13 cellular contexts compared by ENCODE assay signal in the genomic region with DNA sequence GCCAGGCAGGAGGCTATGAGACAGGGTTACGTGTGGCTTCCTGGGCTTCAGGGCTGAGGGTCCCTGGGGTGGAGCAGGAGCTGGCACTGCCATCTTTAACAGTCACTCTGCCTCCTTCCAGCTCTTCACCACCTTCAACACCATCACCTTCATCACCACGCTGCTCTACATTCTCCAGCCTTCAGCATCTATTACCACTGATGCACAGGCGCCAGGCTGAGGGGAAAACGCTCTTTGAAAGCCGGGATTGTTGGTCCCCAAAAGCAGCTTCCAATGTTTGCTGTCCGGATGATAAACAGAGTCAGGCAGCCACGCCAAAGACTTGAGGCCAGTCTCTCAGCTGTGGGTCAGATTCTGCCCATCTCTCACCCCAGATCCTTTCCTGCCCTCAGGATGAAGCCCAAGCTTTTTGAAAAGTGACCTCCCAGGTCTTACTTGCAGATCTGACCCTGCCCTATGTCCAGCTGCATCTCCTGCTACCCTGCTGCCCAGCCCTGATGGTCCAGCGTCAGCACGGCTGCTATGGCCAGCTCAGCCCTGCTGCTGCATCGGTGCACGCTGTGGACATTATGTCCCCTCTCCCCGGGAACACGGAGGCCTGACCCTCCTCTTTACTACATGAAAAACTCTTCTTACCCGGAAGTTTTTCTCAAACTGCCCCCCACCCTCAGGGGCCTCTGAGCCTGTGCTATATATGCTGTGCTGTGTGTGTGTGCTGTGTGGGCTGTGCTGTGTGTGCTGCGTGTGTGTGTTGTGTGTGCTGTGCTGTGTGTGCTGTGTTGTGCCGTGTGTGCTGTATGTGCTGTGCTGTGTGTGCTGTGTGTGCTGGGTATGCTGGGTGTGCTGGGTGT. TPM values are rescaled to one million over a fixed set of nuclear protein-coding genes. Genes with fewer than 3 reads are reported as not detected.
DNase-seq lines count a peak whose midpoint lies in the region; ATAC-seq, FAIRE-seq and TF ChIP-seq lines count a peak whose summit lies in the region.
"Had no signal": no experiment of that assay in that cellular context is flagged by ENCODE, and none has a peak within 500 bp of the region (broad histone marks: within the 10 kb centered on the region; RNA-seq: fewer than 3 reads in every experiment).

No MANE protein-coding gene starts in this region.

- no peak for ATAC-seq in activated naive CD8-positive, alpha-beta T cell treated with anti-CD3 and anti-CD28 coated beads, Interleukin-2, amount 10 ng/mL, durations not matched to agents 7 days and 5 days (ENCODE audit: low read depth)
- ATAC-seq in activated naive CD8-positive, alpha-beta T cell treated with anti-CD3 and anti-CD28 coated beads, Interleukin-2, amount 50 U/mL, for 24 hours, result no peak

- intact Hi-C loops in stomach (cut with DNase I; ENCODE audit: low total_unique reads), result no loop called here

- TF ChIP-seq RAD21 in H1 (IDR thresholded peaks at IDR 0.05 in 1 of 2, conservative IDR thresholded peaks at IDR 0.05 in 1 of 2; ENCODE audit: low read depth in 2 of 2, low read length in 2 of 2), result no peak

- WGBS in H1 (ENCODE audit: extremely low coverage in 1 of 2, insufficient coverage in 1 of 2, insufficient read length in 1 of 2, insufficient replicate concordance in 2 of 2, low coverage in 1 of 2, low lambda C conversion rate in 2 of 2, missing lambda C conversion rate in 1 of 2), 2 experiments, result 83% methylated on average over 16 of the region's 16 CpGs; no CpG with 5 or more reads in 1 of the 2 experiments
- 70 to 75% (median 72%) methylated on average over 13 to 16 of the region's 16 CpGs for WGBS in stomach, 5 donors

- peaks cover 0 to 2% (median 0%) of the 10 kb centered on the region in 4 experiments; a peak in 1 of 7 replicates for H3K27me3 ChIP-seq in H1 (replicated peaks in 1 of 4; ENCODE audit: control insufficient read depth in 3 of 4, extremely low read depth in 1 of 4, insufficient read depth in 3 of 4, low read length in 3 of 4)
- peaks cover 0 to 39% (median 23%) of the 10 kb centered on the region in 3 donors for H3K27me3 ChIP-seq in stomach

- H3K27ac Mint-ChIP-seq in activated naive CD8-positive, alpha-beta T cell treated with anti-CD3 and anti-CD28 coated beads, Interleukin-2, amount 10 ng/mL, durations not matched to agents 7 days and 5 days, result peak overlapping the region; percentile 15
- no peak overlapping the region for H3K27ac Mint-ChIP-seq in activated naive CD8-positive, alpha-beta T cell treated with anti-CD3 and anti-CD28 coated beads, Interleukin-2, amount 50 U/mL, for 24 hours
- H3K27ac Mint-ChIP-seq in nephron, result peak overlapping the region; percentile 80 to 93 (median 88)
- H3K27ac Mint-ChIP-seq: IgD-negative memory B cell had no signal

- H3K79me1 ChIP-seq in H1 (ENCODE audit: low read depth, low read length), result 0 out of 2 replicates have a peak, but pooled peaks cover 3% of the 10 kb centered on the region

- H3K4me1 ChIP-seq in H1 (replicated peaks in 1 of 4; ENCODE audit: control insufficient read depth in 3 of 4, insufficient read depth in 4 of 4, low read length in 3 of 4) (no peaks in the 10 kb centered on the region; a peak in 1 of 7 replicates), stomach (peaks cover 0 to 8% (median 3%) of the 10 kb centered on the region in 4 donors)
- H3K4me1 ChIP-seq: HAP-1 had no signal

- H3K23me2 ChIP-seq in H1 (ENCODE audit: low read depth, low read length), result peaks cover 5% of the 10 kb centered on the region; the same call in 1 of the 2 replicates

- H3K4me2 ChIP-seq in H1 (ENCODE audit: insufficient read depth in 1 of 2, low read depth in 2 of 2, low read length in 2 of 2), result no peak overlapping the region

- TF ChIP-seq POLR2A in H1 (IDR thresholded peaks at IDR 0.05; ENCODE audit: control extremely low read depth in 1 of 2, low read depth in 2 of 2, low read length in 2 of 2) (no peak), stomach (IDR thresholded peaks at IDR 0.05) (no peak)

- H3K14ac ChIP-seq in H1 (ENCODE audit: insufficient read length), result peak overlapping the region; percentile 72

- TF ChIP-seq EP300 in H1 (IDR thresholded peaks at IDR 0.05; ENCODE audit: borderline replicate concordance in 1 of 2, low read depth in 2 of 2, low read length in 2 of 2) (no peak), stomach (IDR thresholded peaks at IDR 0.05) (no peak)

- DNase-seq in activated naive CD8-positive, alpha-beta T cell treated with anti-CD3 and anti-CD28 coated beads, Interleukin-2, amount 10 ng/mL, durations not matched to agents 7 days and 5 days, result no peak
- DNase-seq in activated naive CD8-positive, alpha-beta T cell treated with anti-CD3 and anti-CD28 coated beads, Interleukin-2, amount 50 U/mL, for 24 hours, result no peak
- DNase-seq in H1 (ENCODE audit: low read depth in 1 of 2, low spot score in 2 of 2), result no peak
- DNase-seq in stomach, result peak; percentile 4
- no peak for DNase-seq in dermis blood vessel endothelial cell
- no peak for DNase-seq in NCI-H510A (lab: John Stamatoyannopoulos, UW)
- no peak for DNase-seq in NCI-H1417 (lab: John Stamatoyannopoulos, UW)
- DNase-seq: CD4-positive, CD25-positive, alpha-beta regulatory T cell; NCI-H345 had no signal

- POLR2A ChIA-PET in activated naive CD8-positive, alpha-beta T cell treated with anti-CD3 and anti-CD28 coated beads, Interleukin-2, amount 10 ng/mL, durations not matched to agents 7 days and 5 days (lab: Charles Lee), result no interaction called here
- POLR2A ChIA-PET in H1 (lab: Charles Lee; ENCODE audit: partially characterized antibody), result no interaction called here

- no peak overlapping the region for H3K56ac ChIP-seq in H1 (replicated peaks; ENCODE audit: insufficient read length, low read depth, low read length)

- peaks cover 28% of the 10 kb centered on the region for H3K27me3 Mint-ChIP-seq in activated naive CD8-positive, alpha-beta T cell treated with anti-CD3 and anti-CD28 coated beads, Interleukin-2, amount 10 ng/mL, durations not matched to agents 7 days and 5 days
- H3K27me3 Mint-ChIP-seq in activated naive CD8-positive, alpha-beta T cell treated with anti-CD3 and anti-CD28 coated beads, Interleukin-2, amount 50 U/mL, for 24 hours, result peaks cover 19% of the 10 kb centered on the region
- peaks cover 31% of the 10 kb centered on the region for H3K27me3 Mint-ChIP-seq in nephron (ENCODE audit: low read depth)

- no peak overlapping the region for H3K4ac ChIP-seq in H1 (replicated peaks; ENCODE audit: insufficient read length, low read depth, low read length)

- H2AFZ ChIP-seq in H1 (ENCODE audit: low read length), result no peak overlapping the region

- H2BK15ac ChIP-seq in H1 (ENCODE audit: low read length), result no peak overlapping the region

- H3K79me2 ChIP-seq in H1 (ENCODE audit: control insufficient read depth in 1 of 2, insufficient read depth in 2 of 2, low read length in 2 of 2), result no peaks in the 10 kb centered on the region

- no peaks in the 10 kb centered on the region for H3K9me3 Mint-ChIP-seq in activated naive CD8-positive, alpha-beta T cell treated with anti-CD3 and anti-CD28 coated beads, Interleukin-2, amount 10 ng/mL, durations not matched to agents 7 days and 5 days
- H3K9me3 Mint-ChIP-seq in activated naive CD8-positive, alpha-beta T cell treated with anti-CD3 and anti-CD28 coated beads, Interleukin-2, amount 50 U/mL, for 24 hours, result no peaks in the 10 kb centered on the region
- no peaks in the 10 kb centered on the region for H3K9me3 Mint-ChIP-seq in nephron
- H3K9me3 Mint-ChIP-seq: CD4-positive, CD25-positive, alpha-beta regulatory T cell had no signal

- FAIRE-seq in H1 (lab: Jason Lieb, UNC), result no peak

- no peak overlapping the region for H4K91ac ChIP-seq in H1 (replicated peaks; ENCODE audit: insufficient read length, low read length)

- H2AK5ac ChIP-seq in H1 (ENCODE audit: low read depth, low read length), result no peak overlapping the region; the same call in 1 of the 2 replicates

- H3K4me3 ChIP-seq in H1 (ENCODE audit: extremely low read depth in 1 of 4, insufficient read depth in 2 of 4, low read depth in 3 of 4, low read length in 4 of 4), result no peak overlapping the region
- no peak overlapping the region for H3K4me3 ChIP-seq in stomach
- H3K4me3 ChIP-seq: HAP-1 had no signal

- H2BK120ac ChIP-seq in H1 (replicated peaks; ENCODE audit: low read depth, low read length), result no peak overlapping the region

- H3K18ac ChIP-seq in H1 (ENCODE audit: extremely low read depth, low read length), result no peak overlapping the region

- peak overlapping the region; percentile 16; the same call in 1 of the 2 replicates for H4K8ac ChIP-seq in H1 (ENCODE audit: extremely low read depth, insufficient read depth, low read length)

- peaks cover 0 to 2% of the 10 kb centered on the region in 2 experiments for H4K20me1 ChIP-seq in H1 (replicated peaks in 1 of 2; ENCODE audit: control insufficient read depth in 1 of 2, insufficient read depth in 2 of 2, low read length in 2 of 2)

- CTCF ChIA-PET in H1 (lab: Charles Lee; ENCODE audit: partially characterized antibody), result no interaction called here

- H3K9me3 ChIP-seq in H1 (ENCODE audit: insufficient read depth in 2 of 2, low read depth in 1 of 2, low read length in 1 of 2) (peaks cover 86 to 93% of the 10 kb centered on the region in 2 experiments), stomach (no peaks in the 10 kb centered on the region)
- H3K9me3 ChIP-seq: HAP-1 had no signal

- H3K27ac ChIP-seq in H1 (ENCODE audit: low read depth, low read length) (no peak overlapping the region), stomach (no peak overlapping the region)

- no peak overlapping the region for H4K5ac ChIP-seq in H1 (ENCODE audit: insufficient read length, low read depth, low read length)

- no peaks in the 10 kb centered on the region for H3K4me1 Mint-ChIP-seq in activated naive CD8-positive, alpha-beta T cell treated with anti-CD3 and anti-CD28 coated beads, Interleukin-2, amount 10 ng/mL, durations not matched to agents 7 days and 5 days
- H3K4me1 Mint-ChIP-seq in activated naive CD8-positive, alpha-beta T cell treated with anti-CD3 and anti-CD28 coated beads, Interleukin-2, amount 50 U/mL, for 24 hours, result no peaks in the 10 kb centered on the region
- peaks cover 31% of the 10 kb centered on the region for H3K4me1 Mint-ChIP-seq in nephron
- H3K4me1 Mint-ChIP-seq: IgD-negative memory B cell had no signal

- H2BK12ac ChIP-seq in H1 (ENCODE audit: low read depth, low read length), result no peak overlapping the region

- TF ChIP-seq CTCF in H1 (IDR thresholded peaks at IDR 0.05; ENCODE audit: control extremely low read depth in 1 of 3, insufficient read depth in 1 of 3, low read depth in 1 of 3, low read length in 3 of 3) (no peak), nephron (IDR thresholded peaks at IDR 0.05; ENCODE audit: unreplicated experiment in 3 of 3) (no peak), stomach (IDR thresholded peaks at IDR 0.05) (no peak)

- H3K36me3 Mint-ChIP-seq in activated naive CD8-positive, alpha-beta T cell treated with anti-CD3 and anti-CD28 coated beads, Interleukin-2, amount 10 ng/mL, durations not matched to agents 7 days and 5 days, result no peaks in the 10 kb centered on the region
- no peaks in the 10 kb centered on the region for H3K36me3 Mint-ChIP-seq in activated naive CD8-positive, alpha-beta T cell treated with anti-CD3 and anti-CD28 coated beads, Interleukin-2, amount 50 U/mL, for 24 hours (ENCODE audit: low read depth)
- H3K36me3 Mint-ChIP-seq in nephron (ENCODE audit: low read depth), result no peaks in the 10 kb centered on the region
- H3K36me3 Mint-ChIP-seq: CD4-positive, CD25-positive, alpha-beta regulatory T cell; IgD-negative memory B cell had no signal

- no peak overlapping the region for H2BK20ac ChIP-seq in H1 (ENCODE audit: low read length)

- H3K36me3 ChIP-seq in H1 (ENCODE audit: control insufficient read depth in 2 of 4, insufficient read depth in 4 of 4, low read length in 3 of 4) (no peaks in the 10 kb centered on the region), stomach (no peaks in the 10 kb centered on the region)
- H3K36me3 ChIP-seq: HAP-1 had no signal

- H2BK5ac ChIP-seq in H1 (ENCODE audit: low read depth, low read length), result no peak overlapping the region; the same call in 1 of the 2 replicates

- H3K4me3 Mint-ChIP-seq in activated naive CD8-positive, alpha-beta T cell treated with anti-CD3 and anti-CD28 coated beads, Interleukin-2, amount 10 ng/mL, durations not matched to agents 7 days and 5 days, result no peak overlapping the region
- H3K4me3 Mint-ChIP-seq in activated naive CD8-positive, alpha-beta T cell treated with anti-CD3 and anti-CD28 coated beads, Interleukin-2, amount 50 U/mL, for 24 hours, result no peak overlapping the region
- no peak overlapping the region for H3K4me3 Mint-ChIP-seq in nephron
- H3K4me3 Mint-ChIP-seq: CD4-positive, CD25-positive, alpha-beta regulatory T cell; IgD-negative memory B cell had no signal

- H3K23ac ChIP-seq in H1 (ENCODE audit: insufficient read length), result no peak overlapping the region

- H3K9ac ChIP-seq in H1 (replicated peaks in 1 of 4; ENCODE audit: extremely low read depth in 1 of 4, low read depth in 3 of 4, low read length in 3 of 4), result no peak overlapping the region

RNA-seq across cellular contexts. Expression of a gene that starts 31.2 kb away (rescaled TPM):
- 100 to 1,000 TPM; 174 to 184 TPM for total RNA-seq in activated naive CD8-positive, alpha-beta T cell treated with anti-CD3 and anti-CD28 coated beads, Interleukin-2, amount 10 ng/mL, durations not matched to agents 7 days and 5 days
- total RNA-seq in H1 (2021; fragmentation: NEBNext Ultra II Directional; extraction: Animal tissue kit (Norgen Biotek cat#: 25700)), result not detected in 2 replicates
- polyA plus RNA-seq in H1 (2011; rRNA removed) (not detected in 2 replicates), stomach (100 to 1,000 TPM in 1 of 3 donors, 10 to 100 TPM in 2; 14.8 to 198 (median 67.2) TPM)
- polyA plus RNA-seq in H1 (2011; cell fraction: cytosol; rRNA removed), result not detected
- not detected for polyA plus RNA-seq in H1 (2011; cell fraction: nucleus; rRNA removed)
- polyA plus RNA-seq in H1 (2012, experiment 1 of 2), result not detected in 4 replicates
- not detected for polyA plus RNA-seq in H1 (2012, experiment 2 of 2)
- polyA plus RNA-seq in H1 (2013, experiment 1 of 2), result 0.22 TPM
- 0.33 TPM for polyA plus RNA-seq in H1 (2013, experiment 2 of 2)
- not detected in 2 replicates for polyA minus RNA-seq in H1 (2011; rRNA and poly(A)+ RNA removed)
- not detected for polyA minus RNA-seq in H1 (2011; cell fraction: cytosol; rRNA and poly(A)+ RNA removed)
- polyA minus RNA-seq in H1 (2011; cell fraction: nucleus; rRNA and poly(A)+ RNA removed), result not detected
- total RNA-seq in stomach (10 to 100 TPM in 3 of 5 donors, 1 to 10 TPM in 2; 3.2 to 95.5 (median 15.8) TPM), dermis blood vessel endothelial cell (0.88 and 4.8 TPM in 2 replicates)
- total RNA-seq: A673 had no signal
